In genomic region chr10:51421853-51422252, GRCh38 we compare ENCODE assay signal across 17 cellular contexts.
DNase-seq lines count a peak whose midpoint lies in the region; ATAC-seq and TF ChIP-seq lines count a peak whose summit lies in the region.
"Had no signal": no experiment of that assay in that cellular context is flagged by ENCODE, and none has a peak within 500 bp of the region (broad histone marks: within the 10 kb centered on the region; RNA-seq: fewer than 3 reads in every experiment).

No MANE protein-coding gene starts in this region.

- TF ChIP-seq CTCF in IMR-90 (conservative IDR thresholded peaks at IDR 0.05; ENCODE audit: low read depth, low read length) (no peak), ascending aorta (IDR thresholded peaks at IDR 0.05) (no peak), gastrocnemius medialis (IDR thresholded peaks at IDR 0.05 in 4 of 5, conservative IDR thresholded peaks at IDR 0.05 in 1 of 5) (no peak)

- H3K18ac ChIP-seq in IMR-90 (ENCODE audit: low read depth, low read length): peak overlapping the region; percentile 57; the same call in 1 of the 2 replicates

- H3K27me3 Mint-ChIP-seq in T-helper 2 cell treated with Interferon-gamma antibody and Interleukin-4, amounts not matched to agents 5 μg/mL and 100 μg/mL, for 36 hours (ENCODE audit: low read depth): no peaks in the 10 kb centered on the region
- H3K27me3 Mint-ChIP-seq: activated B cell treated with CpG ODN at 0.5 μM for 24 hours, memory B cell had no signal

- H3K9me3 Mint-ChIP-seq in T-helper 2 cell treated with Interferon-gamma antibody and Interleukin-4, amounts not matched to agents 5 μg/mL and 100 μg/mL, for 36 hours: no peaks in the 10 kb centered on the region
- H3K9me3 Mint-ChIP-seq: activated B cell treated with CpG ODN at 0.5 μM for 24 hours; activated CD4-positive, alpha-beta memory T cell treated with anti-CD3 and anti-CD28 coated beads, Interleukin-2, amount 10 ng/mL, durations not matched to agents 7 days and 5 days; H9; memory B cell had no signal

- H2BK5ac ChIP-seq in IMR-90 (ENCODE audit: low read depth, low read length, poor library complexity, severe bottlenecking): no peak overlapping the region

- H3K79me1 ChIP-seq in IMR-90 (ENCODE audit: low read depth in 1 of 2, low read length in 2 of 2): peaks cover 0 to 11% of the 10 kb centered on the region in 2 experiments; a peak in 2 of 4 replicates

- in situ Hi-C loops in IMR-90 (cut with MboI; ENCODE audit: low sequenced_read_pairs) (loop anchor here (5.0 to 25.0 kb wide), 3 partner anchors 350 to 540 kb away; partner anchors contain the start of gene PRKG1), gastrocnemius medialis (cut with MboI; ENCODE audit: low sequenced_read_pairs in 4 of 4) (loop anchor here in 3 of 4 donors (5.0 to 25.0 kb wide), 6 partner anchors 347 to 793 kb away; partner anchors contain the start of gene PRKG1 (in 2 of the 3))

- no CpG with 5 or more reads among the region's 1 CpG for WGBS in IMR-90 (ENCODE audit: extremely low coverage in 2 of 2, insufficient read length in 1 of 2), 2 experiments

- DNase-seq in IMR-90 (peak; percentile 10), ascending aorta (ENCODE audit: low spot score in 2 of 2) (no peak), left cardiac atrium (no peak), gastrocnemius medialis (no peak), middle frontal gyrus (ENCODE audit: extremely low spot score, low spot score) (no peak), HuH-7 (ENCODE audit: low spot score) (no peak)
- no peak for DNase-seq in T-helper 2 cell treated with Interferon-gamma antibody and Interleukin-4, amounts not matched to agents 5 μg/mL and 100 μg/mL, for 36 hours (ENCODE audit: low spot score)
- DNase-seq: activated B cell treated with CpG ODN at 0.5 μM for 24 hours, NCI-H2081 treated with DMSO at 0.1 percent for 48 hours had no signal

- intact Hi-C loops in IMR-90 (cut with micrococcal nuclease) (loop anchor here (2.0 to 5.0 kb wide), 4 partner anchors 359 to 789 kb away; no protein-coding TSS in a partner anchor), ascending aorta (cut with DNase I) (loop anchor here (5.0 to 10.0 kb wide), 3 partner anchors 350 to 543 kb away; partner anchors contain the start of gene PRKG1), left cardiac atrium (cut with DNase I) (loop anchor here in 1 of 2 donors (5.0 kb wide), 1 partner anchor 350 kb away; the partner anchor contains the start of gene PRKG1), gastrocnemius medialis (cut with DNase I; ENCODE audit: low total_unique reads) (loop anchor here (2.0 to 5.0 kb wide), 3 partner anchors 35 to 421 kb away; no protein-coding TSS in a partner anchor)

- ATAC-seq in IMR-90 (ENCODE audit: low read depth) (no peak), left cardiac atrium (peak; percentile 64 to 89), gastrocnemius medialis (peak; percentile 46 to 57), esophagus mucosa (no peak)
- ATAC-seq: naive thymus-derived CD4-positive, alpha-beta T cell had no signal

- H3K27ac ChIP-seq in IMR-90 (ENCODE audit: insufficient read depth, low read length) (no peak overlapping the region), ascending aorta (peak overlapping the region; percentile 76 to 78), gastrocnemius medialis (peak overlapping the region; percentile 52 to 74 (median 54))
- H3K27ac ChIP-seq: BLaER1, pancreas, right lobe of liver had no signal

- no TSS peak for BruUV-seq in IMR-90 (replicated peaks; lab: Mats Ljungman, UMichigan)

- CTCF ChIA-PET in IMR-90 (lab: Yijun Ruan, JAX): interaction anchor here (0.7 to 1.1 kb wide), 6 partner anchors 11 to 396 kb away, joined by 3 to 4 read pairs (median 3); no protein-coding TSS in a partner anchor

- H3K4me1 Mint-ChIP-seq in T-helper 2 cell treated with Interferon-gamma antibody and Interleukin-4, amounts not matched to agents 5 μg/mL and 100 μg/mL, for 36 hours (ENCODE audit: low read depth): peaks cover 1% of the 10 kb centered on the region
- H3K4me1 Mint-ChIP-seq: activated B cell treated with CpG ODN at 0.5 μM for 24 hours; activated CD4-positive, alpha-beta memory T cell treated with anti-CD3 and anti-CD28 coated beads, Interleukin-2, amount 10 ng/mL, durations not matched to agents 7 days and 5 days had no signal

- H3K9me3 ChIP-seq in IMR-90 (ENCODE audit: control insufficient read depth, insufficient read depth, low read length): no peaks in the 10 kb centered on the region
- H3K9me3 ChIP-seq in ascending aorta: no peaks in the 10 kb centered on the region
- no peaks in the 10 kb centered on the region for H3K9me3 ChIP-seq in gastrocnemius medialis
- H3K9me3 ChIP-seq: BLaER1, pancreas, right lobe of liver had no signal

- H3K14ac ChIP-seq in IMR-90 (replicated peaks; ENCODE audit: low read depth, low read length): peak overlapping the region; percentile 6; the same call in 1 of the 2 replicates

- TF ChIP-seq POLR2A in IMR-90 (IDR thresholded peaks at IDR 0.05; ENCODE audit: low read depth, low read length) (no peak), gastrocnemius medialis (IDR thresholded peaks at IDR 0.05) (no peak)

- H3K27me3 ChIP-seq in IMR-90 (ENCODE audit: control insufficient read depth, insufficient read depth, low read length) (no peaks in the 10 kb centered on the region), ascending aorta (no peaks in the 10 kb centered on the region), gastrocnemius medialis (no peaks in the 10 kb centered on the region)
- H3K27me3 ChIP-seq: BLaER1, pancreas, right lobe of liver had no signal

- peak overlapping the region; percentile 55; the same call in 2 of the 3 replicates for H2BK15ac ChIP-seq in IMR-90 (ENCODE audit: low read depth, low read length)

- H3K23ac ChIP-seq in IMR-90 (ENCODE audit: low read depth, low read length): no peak overlapping the region

- H3K4me2 ChIP-seq in IMR-90 (ENCODE audit: low read depth, low read length): no peak overlapping the region; the same call in 1 of the 2 replicates

- H3K36me3 Mint-ChIP-seq in T-helper 2 cell treated with Interferon-gamma antibody and Interleukin-4, amounts not matched to agents 5 μg/mL and 100 μg/mL, for 36 hours (ENCODE audit: low read depth): no peaks in the 10 kb centered on the region
- H3K36me3 Mint-ChIP-seq: memory B cell; naive thymus-derived CD4-positive, alpha-beta T cell had no signal

- no peak overlapping the region for H3K4me3 Mint-ChIP-seq in T-helper 2 cell treated with Interferon-gamma antibody and Interleukin-4, amounts not matched to agents 5 μg/mL and 100 μg/mL, for 36 hours
- H3K4me3 Mint-ChIP-seq: activated B cell treated with CpG ODN at 0.5 μM for 24 hours; activated CD4-positive, alpha-beta memory T cell treated with anti-CD3 and anti-CD28 coated beads, Interleukin-2, amount 10 ng/mL, durations not matched to agents 7 days and 5 days; H9; memory B cell; naive thymus-derived CD4-positive, alpha-beta T cell had no signal

- POLR2A ChIA-PET in IMR-90 (lab: Charles Lee; ENCODE audit: unreplicated experiment): no interaction called here

- H4K20me1 ChIP-seq in IMR-90 (ENCODE audit: insufficient read depth, low read length): no peaks in the 10 kb centered on the region
- H4K20me1 ChIP-seq: BLaER1 had no signal

- peak overlapping the region; percentile 62 for H2BK120ac ChIP-seq in IMR-90 (ENCODE audit: low read depth, low read length)

- peak overlapping the region; percentile 27; the same call in 1 of the 2 replicates for H4K91ac ChIP-seq in IMR-90 (ENCODE audit: insufficient read depth, low read depth, low read length)

- H3K9ac ChIP-seq in IMR-90 (ENCODE audit: low read depth, low read length): no peak overlapping the region
- H3K9ac ChIP-seq: BLaER1 had no signal

- H3K27ac Mint-ChIP-seq in T-helper 2 cell treated with Interferon-gamma antibody and Interleukin-4, amounts not matched to agents 5 μg/mL and 100 μg/mL, for 36 hours: no peak overlapping the region
- H3K27ac Mint-ChIP-seq: activated B cell treated with CpG ODN at 0.5 μM for 24 hours; activated CD4-positive, alpha-beta memory T cell treated with anti-CD3 and anti-CD28 coated beads, Interleukin-2, amount 10 ng/mL, durations not matched to agents 7 days and 5 days; memory B cell; naive thymus-derived CD4-positive, alpha-beta T cell had no signal

- dilution Hi-C loops in IMR-90 (cut with HindIII; ENCODE audit: low sequenced_read_pairs, unreplicated experiment): no loop called here

- H2AK9ac ChIP-seq in IMR-90 (replicated peaks; ENCODE audit: low read depth, low read length, poor library complexity): no peak overlapping the region

- H3K56ac ChIP-seq in IMR-90 (ENCODE audit: extremely low read depth, insufficient read depth, low read length): no peak overlapping the region

- no peak overlapping the region for H2AFZ ChIP-seq in IMR-90 (replicated peaks; ENCODE audit: low read length, poor library complexity)

- H4K5ac ChIP-seq in IMR-90 (ENCODE audit: low read depth, low read length): peak overlapping the region; percentile 74; the same call in 1 of the 2 replicates

- H4K8ac ChIP-seq in IMR-90 (ENCODE audit: low read depth in 2 of 2, low read length in 2 of 2): peak overlapping the region in 1 of 2 experiments; percentile 34; a peak in 1 of 4 replicates

- H2AK5ac ChIP-seq in IMR-90 (ENCODE audit: low read depth, low read length): peak overlapping the region; percentile 7; the same call in 1 of the 2 replicates

- TF ChIP-seq RAD21 in IMR-90 (IDR thresholded peaks at IDR 0.05; ENCODE audit: low read length): no peak

- H3K4me1 ChIP-seq in IMR-90 (ENCODE audit: control insufficient read depth, insufficient read depth, low read length) (peaks cover 6% of the 10 kb centered on the region), ascending aorta (peaks cover 0 to 38% of the 10 kb centered on the region in 2 donors), gastrocnemius medialis (peaks cover 17 to 37% of the 10 kb centered on the region in 2 donors)
- H3K4me1 ChIP-seq: BLaER1, pancreas, right lobe of liver had no signal

- H3K4me3 ChIP-seq in IMR-90 (ENCODE audit: insufficient read depth, low read depth, low read length): no peak overlapping the region
- peak overlapping the region in 1 of 2 donors; percentile 17 for H3K4me3 ChIP-seq in ascending aorta
- H3K4me3 ChIP-seq in gastrocnemius medialis: no peak overlapping the region
- H3K4me3 ChIP-seq: BLaER1, pancreas, right lobe of liver had no signal

- no peaks in the 10 kb centered on the region for H3K9me1 ChIP-seq in IMR-90 (ENCODE audit: insufficient read depth, low read length)

- peak overlapping the region; percentile 32; the same call in 1 of the 2 replicates for H3K4ac ChIP-seq in IMR-90 (ENCODE audit: low read depth, low read length)

- H3K36me3 ChIP-seq in IMR-90 (ENCODE audit: control insufficient read depth, insufficient read depth, low read length) (no peaks in the 10 kb centered on the region), ascending aorta (no peaks in the 10 kb centered on the region), gastrocnemius medialis (no peaks in the 10 kb centered on the region)
- H3K36me3 ChIP-seq: BLaER1, pancreas, right lobe of liver had no signal

- H2BK20ac ChIP-seq in IMR-90 (ENCODE audit: low read depth, low read length): peak overlapping the region; percentile 28; the same call in 1 of the 2 replicates

TF ChIP-seq in IMR-90, 13 proteins besides CTCF, POLR2A, EP300 and RAD21 (continues in another document):
- TF ChIP-seq MXI1 (IDR thresholded peaks at IDR 0.05; ENCODE audit: borderline replicate concordance, low read depth, low read length) (no peak), FOS (IDR thresholded peaks at IDR 0.05; ENCODE audit: low read depth, low read length) (no peak), BHLHE40 (IDR thresholded peaks at IDR 0.05; ENCODE audit: low read depth, low read length) (no peak), SMC3 (IDR thresholded peaks at IDR 0.05; ENCODE audit: low read depth, low read length) (no peak)

Comparison
In these comparisons a context has a peak if more than half of its experiments do, and no peak if none do; other contexts are left out.
1. ATAC-seq: peak in left cardiac atrium (2 of 2) and gastrocnemius medialis (2 of 2); none in IMR-90 (single experiment) and esophagus mucosa (single experiment).